ENCODE assay signal across 20 cellular contexts in genomic region chr2:5064687-5065086, GRCh38.
DNase-seq lines count a peak whose midpoint lies in the region; ATAC-seq and TF ChIP-seq lines count a peak whose summit lies in the region.
"Had no signal": no experiment of that assay in that cellular context is flagged by ENCODE, and none has a peak within 500 bp of the region (broad histone marks: within the 10 kb centered on the region; RNA-seq: fewer than 3 reads in every experiment).

No MANE protein-coding gene starts in this region.

- H3K27me3 Mint-ChIP-seq in GM23338 (ENCODE audit: insufficient read depth, low read depth, poor library complexity): peaks cover 2% of the 10 kb centered on the region
- no peaks in the 10 kb centered on the region for H3K27me3 Mint-ChIP-seq in activated T-helper 1 cell treated with anti-CD3 and anti-CD28 coated beads, Interleukin-12 subunit alpha, Interleukin-12 subunit beta, Interleukin-2, Interleukin-4 antibody, amounts not matched to agents 30 ng/mL and 10 ng/mL and 1 ng/mL, durations not matched to agents 14 hours and 24 hours and 36 hours (ENCODE audit: insufficient read depth)
- H3K27me3 Mint-ChIP-seq: B cell; CD4-positive, CD25-positive, alpha-beta regulatory T cell; CD8-positive, alpha-beta memory T cell had no signal

- no peaks in the 10 kb centered on the region for H3F3A ChIP-seq in GM23338 (replicated peaks; ENCODE audit: low read depth)

- no peaks in the 10 kb centered on the region for H3K9me2 ChIP-seq in GM23338 (ENCODE audit: insufficient read depth)

- no peak overlapping the region for H2AFZ ChIP-seq in GM23338

- ATAC-seq in GM23338: peak; percentile 61
- no peak for ATAC-seq in foreskin keratinocyte
- ATAC-seq: K562 had no signal

- H3K36me3 Mint-ChIP-seq in GM23338 (ENCODE audit: low read depth): peaks cover 12% of the 10 kb centered on the region; the same call in 2 of the 3 replicates
- no peaks in the 10 kb centered on the region for H3K36me3 Mint-ChIP-seq in activated T-helper 1 cell treated with anti-CD3 and anti-CD28 coated beads, Interleukin-12 subunit alpha, Interleukin-12 subunit beta, Interleukin-2, Interleukin-4 antibody, amounts not matched to agents 30 ng/mL and 10 ng/mL and 1 ng/mL, durations not matched to agents 14 hours and 24 hours and 36 hours (ENCODE audit: low read depth)
- H3K36me3 Mint-ChIP-seq: CD4-positive, CD25-positive, alpha-beta regulatory T cell; CD8-positive, alpha-beta memory T cell had no signal

- peak overlapping the region; percentile 92 for H3K18ac ChIP-seq in mesendoderm (ENCODE audit: low read length)

- DNase-seq in GM23338 (ENCODE audit: low spot score) (peak; percentile 38), iPS DF 6.9 (ENCODE audit: low read depth, low spot score) (no peak), mesendoderm (peak; percentile 63), foreskin keratinocyte (no peak), DMS153 (lab: John Stamatoyannopoulos, UW) (no peak), AML-193 (lab: John Stamatoyannopoulos, UW) (no peak)
- no peak for DNase-seq in activated T-helper 1 cell treated with anti-CD3 and anti-CD28 coated beads, Interleukin-12 subunit alpha, Interleukin-12 subunit beta, Interleukin-2, Interleukin-4 antibody, amounts not matched to agents 30 ng/mL and 10 ng/mL and 1 ng/mL, durations not matched to agents 14 hours and 24 hours and 36 hours (ENCODE audit: low spot score)
- DNase-seq: 8988T; CD4-positive, CD25-positive, alpha-beta regulatory T cell; CD8-positive, alpha-beta memory T cell; COR-L47; DMS 273 treated with DMSO at 0.1 percent for 48 hours; GDM1; GOT3; HCEC 1CT; IMR-90 had no signal

- peak overlapping the region; percentile 5 for H3K4me2 ChIP-seq in GM23338
- no peak overlapping the region for H3K4me2 ChIP-seq in mesendoderm (ENCODE audit: low read length)
- H3K4me2 ChIP-seq: BLaER1 treated with 17β-estradiol and CSF1 and Interleukin-3, amounts not matched to agents 10 nM and 100 nM had no signal

- peak overlapping the region; percentile 94 for H2BK15ac ChIP-seq in mesendoderm (replicated peaks; ENCODE audit: low read depth)

- no peak overlapping the region for H2AK5ac ChIP-seq in mesendoderm (ENCODE audit: low read length)

- no peak overlapping the region for H2BK5ac ChIP-seq in mesendoderm (ENCODE audit: low read length)

- H3K36me3 ChIP-seq in GM23338 (ENCODE audit: insufficient read depth) (no peaks in the 10 kb centered on the region), HUES64 (ENCODE audit: insufficient read depth, low read length) (no peaks in the 10 kb centered on the region), iPS DF 6.9 (ENCODE audit: control insufficient read depth, insufficient read depth, low read length) (no peaks in the 10 kb centered on the region), mesendoderm (ENCODE audit: control insufficient read depth, insufficient read depth, low read length) (no peaks in the 10 kb centered on the region)
- H3K36me3 ChIP-seq: BLaER1 treated with 17β-estradiol and CSF1 and Interleukin-3, amounts not matched to agents 10 nM and 100 nM had no signal

- peak overlapping the region; percentile 6 for H3K56ac ChIP-seq in mesendoderm (ENCODE audit: low read length)

- H4K8ac ChIP-seq in mesendoderm (ENCODE audit: low read depth, low read length): no peak overlapping the region

- H3K4me3 ChIP-seq in GM23338 (no peak overlapping the region), HUES64 (ENCODE audit: low read length) (no peak overlapping the region), iPS DF 6.9 (ENCODE audit: low read length) (no peak overlapping the region), mesendoderm (ENCODE audit: low read length) (no peak overlapping the region)
- H3K4me3 ChIP-seq: BLaER1 treated with 17β-estradiol and CSF1 and Interleukin-3, amounts not matched to agents 10 nM and 100 nM; K562 had no signal

- H3K27ac ChIP-seq in GM23338 (ENCODE audit: low read depth) (no peak overlapping the region), HUES64 (ENCODE audit: low read depth, low read length) (peak overlapping the region; percentile 4; the same call in 1 of the 2 replicates), iPS DF 6.9 (ENCODE audit: low read length) (peak overlapping the region; percentile 57), mesendoderm (ENCODE audit: low read depth, low read length) (peak overlapping the region; percentile 27), foreskin keratinocyte (no peak overlapping the region)
- H3K27ac ChIP-seq: BLaER1 treated with 17β-estradiol and CSF1 and Interleukin-3, amounts not matched to agents 10 nM and 100 nM had no signal

- H4K20me1 ChIP-seq in GM23338 (replicated peaks; ENCODE audit: insufficient read depth): no peaks in the 10 kb centered on the region
- H4K20me1 ChIP-seq: BLaER1 treated with 17β-estradiol and CSF1 and Interleukin-3, amounts not matched to agents 10 nM and 100 nM had no signal

- H3K9me3 Mint-ChIP-seq in GM23338: peaks cover 71% of the 10 kb centered on the region
- H3K9me3 Mint-ChIP-seq in activated T-helper 1 cell treated with anti-CD3 and anti-CD28 coated beads, Interleukin-12 subunit alpha, Interleukin-12 subunit beta, Interleukin-2, Interleukin-4 antibody, amounts not matched to agents 30 ng/mL and 10 ng/mL and 1 ng/mL, durations not matched to agents 14 hours and 24 hours and 36 hours: peaks cover 6% of the 10 kb centered on the region

- H3K4ac ChIP-seq in mesendoderm (ENCODE audit: low read depth, low read length): peak overlapping the region; percentile 36

- H3K79me2 ChIP-seq in GM23338 (replicated peaks; ENCODE audit: insufficient read depth) (no peaks in the 10 kb centered on the region), mesendoderm (ENCODE audit: control insufficient read depth, insufficient read depth, low read length) (no peaks in the 10 kb centered on the region)

- 30% methylated on average over 4 of the region's 5 CpGs for WGBS in HUES64
- no CpG with 5 or more reads among the region's 5 CpGs for WGBS in iPS DF 6.9 (ENCODE audit: insufficient coverage, insufficient read length)
- no CpG with 5 or more reads among the region's 5 CpGs for WGBS in mesendoderm (ENCODE audit: extremely low coverage, insufficient coverage, low lambda C conversion rate)

- no peak overlapping the region for H3K27ac Mint-ChIP-seq in GM23338
- no peak overlapping the region for H3K27ac Mint-ChIP-seq in activated T-helper 1 cell treated with anti-CD3 and anti-CD28 coated beads, Interleukin-12 subunit alpha, Interleukin-12 subunit beta, Interleukin-2, Interleukin-4 antibody, amounts not matched to agents 30 ng/mL and 10 ng/mL and 1 ng/mL, durations not matched to agents 14 hours and 24 hours and 36 hours
- H3K27ac Mint-ChIP-seq: B cell; CD4-positive, CD25-positive, alpha-beta regulatory T cell; CD8-positive, alpha-beta memory T cell had no signal

- H3K27me3 ChIP-seq in GM23338 (ENCODE audit: insufficient read depth) (no peaks in the 10 kb centered on the region), HUES64 (ENCODE audit: insufficient read depth, low read length) (no peaks in the 10 kb centered on the region), iPS DF 6.9 (ENCODE audit: control insufficient read depth, insufficient read depth, low read length) (no peaks in the 10 kb centered on the region), mesendoderm (ENCODE audit: insufficient read depth, low read length, poor library complexity) (no peaks in the 10 kb centered on the region), foreskin keratinocyte (no peaks in the 10 kb centered on the region)
- H3K27me3 ChIP-seq: BLaER1 treated with 17β-estradiol and CSF1 and Interleukin-3, amounts not matched to agents 10 nM and 100 nM had no signal

- H3K23ac ChIP-seq in mesendoderm (ENCODE audit: low read length): no peak overlapping the region

- H3K9ac ChIP-seq in HUES64 (ENCODE audit: low read depth, low read length): no peak overlapping the region
- H3K9ac ChIP-seq in mesendoderm (ENCODE audit: low read length): no peak overlapping the region
- H3K9ac ChIP-seq: BLaER1 treated with 17β-estradiol and CSF1 and Interleukin-3, amounts not matched to agents 10 nM and 100 nM had no signal

- intact Hi-C loops in activated T-helper 1 cell treated with anti-CD3 and anti-CD28 coated beads, Interleukin-12 subunit alpha, Interleukin-12 subunit beta, Interleukin-2, Interleukin-4 antibody, amounts not matched to agents 30 ng/mL and 10 ng/mL and 1 ng/mL, durations not matched to agents 14 hours and 24 hours and 36 hours (cut with micrococcal nuclease): no loop called here

- TF ChIP-seq CTCF in GM23338 (conservative IDR thresholded peaks at IDR 0.05; ENCODE audit: low read depth in 2 of 2) (no peak), foreskin keratinocyte (conservative IDR thresholded peaks at IDR 0.05) (no peak)

- peaks cover 24% of the 10 kb centered on the region for H3K4me1 ChIP-seq in GM23338 (ENCODE audit: insufficient read depth)
- H3K4me1 ChIP-seq in HUES64 (ENCODE audit: insufficient read depth, low read length): peaks cover 14% of the 10 kb centered on the region
- no peaks in the 10 kb centered on the region for H3K4me1 ChIP-seq in iPS DF 6.9 (ENCODE audit: control insufficient read depth, insufficient read depth, low read length)
- H3K4me1 ChIP-seq in mesendoderm (ENCODE audit: control insufficient read depth, low read depth, low read length): peaks cover 2% of the 10 kb centered on the region
- no peaks in the 10 kb centered on the region for H3K4me1 ChIP-seq in foreskin keratinocyte
- H3K4me1 ChIP-seq: BLaER1 treated with 17β-estradiol and CSF1 and Interleukin-3, amounts not matched to agents 10 nM and 100 nM had no signal

- no peaks in the 10 kb centered on the region for H3K9me3 ChIP-seq in HUES64 (ENCODE audit: insufficient read depth, low read depth, low read length)
- H3K9me3 ChIP-seq in iPS DF 6.9 (ENCODE audit: control insufficient read depth, insufficient read depth, low read length): no peaks in the 10 kb centered on the region
- H3K9me3 ChIP-seq: BLaER1 treated with 17β-estradiol and CSF1 and Interleukin-3, amounts not matched to agents 10 nM and 100 nM had no signal

- H3K4me1 Mint-ChIP-seq in GM23338: peaks cover 18% of the 10 kb centered on the region
- H3K4me1 Mint-ChIP-seq in activated T-helper 1 cell treated with anti-CD3 and anti-CD28 coated beads, Interleukin-12 subunit alpha, Interleukin-12 subunit beta, Interleukin-2, Interleukin-4 antibody, amounts not matched to agents 30 ng/mL and 10 ng/mL and 1 ng/mL, durations not matched to agents 14 hours and 24 hours and 36 hours (ENCODE audit: low read depth): no peaks in the 10 kb centered on the region
- H3K4me1 Mint-ChIP-seq: B cell; CD4-positive, CD25-positive, alpha-beta regulatory T cell; CD8-positive, alpha-beta memory T cell had no signal

- no peak overlapping the region for H4K5ac ChIP-seq in mesendoderm (ENCODE audit: low read length)

- H2BK120ac ChIP-seq in mesendoderm (ENCODE audit: low read depth, low read length): no peak overlapping the region

- no peaks in the 10 kb centered on the region for H3K79me1 ChIP-seq in mesendoderm (ENCODE audit: low read length)

- H3K4me3 Mint-ChIP-seq in GM23338: no peak overlapping the region
- H3K4me3 Mint-ChIP-seq in activated T-helper 1 cell treated with anti-CD3 and anti-CD28 coated beads, Interleukin-12 subunit alpha, Interleukin-12 subunit beta, Interleukin-2, Interleukin-4 antibody, amounts not matched to agents 30 ng/mL and 10 ng/mL and 1 ng/mL, durations not matched to agents 14 hours and 24 hours and 36 hours: no peak overlapping the region
- H3K4me3 Mint-ChIP-seq: B cell; CD4-positive, CD25-positive, alpha-beta regulatory T cell; CD8-positive, alpha-beta memory T cell had no signal

Comparison
In these comparisons a context has a peak if more than half of its experiments do, and no peak if none do; other contexts are left out.
1. DNase-seq: peak in GM23338 (single experiment) and mesendoderm (single experiment); none in iPS DF 6.9 (single experiment), foreskin keratinocyte (0 of 2), DMS153 (single experiment), AML-193 (0 of 2) and activated T-helper 1 cell treated with anti-CD3 and anti-CD28 coated beads, Interleukin-12 subunit alpha, Interleukin-12 subunit beta, Interleukin-2, Interleukin-4 antibody, amounts not matched to agents 30 ng/mL and 10 ng/mL and 1 ng/mL, durations not matched to agents 14 hours and 24 hours and 36 hours (single experiment).
2. H3K27ac ChIP-seq: peak in HUES64 (single experiment), iPS DF 6.9 (single experiment) and mesendoderm (single experiment); none in GM23338 (single experiment) and foreskin keratinocyte (single experiment).